ENCODE assay signal across 10 cellular contexts in the genomic region with DNA sequence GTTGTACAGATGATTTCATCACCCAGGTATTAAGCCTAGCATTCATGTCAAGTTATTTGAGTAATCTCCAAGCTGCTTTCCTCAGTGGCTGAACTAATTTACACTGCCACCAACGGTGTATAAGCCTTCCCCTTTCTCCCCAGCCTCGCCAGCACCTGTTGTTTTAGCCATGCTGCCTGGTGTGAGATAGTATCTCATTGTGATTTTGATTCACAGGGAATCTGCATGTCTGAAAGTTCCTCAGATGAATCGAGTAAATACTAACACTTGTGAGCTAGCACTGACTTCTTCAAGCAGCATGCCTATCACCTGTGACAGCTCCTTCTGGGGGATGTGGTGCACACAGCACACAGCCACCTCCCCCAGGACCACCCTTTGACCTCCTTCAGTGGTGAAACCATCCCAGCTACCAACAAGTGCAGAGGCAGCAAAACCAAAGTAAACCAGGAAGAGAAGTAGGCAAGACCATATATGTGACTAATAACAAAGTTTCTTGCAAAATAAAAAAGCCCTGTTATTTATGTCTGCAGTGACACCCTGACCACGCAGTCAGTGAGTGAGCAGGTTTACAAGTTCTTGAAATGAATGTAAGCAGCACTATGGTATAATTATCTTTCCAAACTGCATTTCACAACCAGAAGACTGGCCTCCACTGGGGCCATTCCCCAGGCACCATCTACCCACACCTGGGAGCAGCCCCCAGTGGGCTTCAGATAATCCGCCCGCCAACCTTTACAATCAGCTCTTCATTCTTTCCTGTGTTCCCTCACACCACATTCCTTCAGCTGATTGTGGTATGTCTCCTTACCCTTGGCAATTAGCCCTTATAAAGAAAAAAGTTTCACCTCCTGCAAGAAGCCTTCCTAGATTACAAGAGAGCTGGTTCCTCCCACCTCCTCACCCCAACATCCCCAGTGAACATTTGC.
DNase-seq lines count a peak whose midpoint lies in the region; ATAC-seq and TF ChIP-seq lines count a peak whose summit lies in the region.
"Had no signal": no experiment of that assay in that cellular context is flagged by ENCODE, and none has a peak within 500 bp of the region (broad histone marks: within the 10 kb centered on the region; RNA-seq: fewer than 3 reads in every experiment).

No MANE protein-coding gene starts in this region.

- H3K27ac ChIP-seq in coronary artery = no peak overlapping the region

- H3K4me3 ChIP-seq in AG09309 (ENCODE audit: control insufficient read depth, low read depth, low read length) (no peak overlapping the region), coronary artery (no peak overlapping the region)

- ATAC-seq in GM18868 (IDR thresholded peaks at IDR 0.05; ENCODE audit: unreplicated experiment) = peak; percentile 87

- DNase-seq in AG09309 (ENCODE audit: low read depth) = peak; percentile 62
- DNase-seq in OCI-M1 (lab: John Stamatoyannopoulos, UW) = peak; percentile 54
- peak; percentile 29 for DNase-seq in hepatic stellate cell (ENCODE audit: low spot score)
- DNase-seq in cortex of kidney (lab: John Stamatoyannopoulos, UW) = no peak
- DNase-seq in NCI-H2171 (lab: John Stamatoyannopoulos, UW) = no peak
- no peak for DNase-seq in DMS153 treated with DMSO at 0.1 percent for 48 hours (lab: John Stamatoyannopoulos, UW; ENCODE audit: unreplicated experiment)
- DNase-seq in coronary artery (ENCODE audit: low spot score) = no peak
- DNase-seq: activated CD4-positive, alpha-beta T cell treated with anti-CD3 and anti-CD28 coated beads, Interleukin-2, amount 50 U/mL, for 48 hours; NCI-H1930 had no signal

- no peak for TF ChIP-seq CTCF in AG09309 (IDR thresholded peaks at IDR 0.05; ENCODE audit: control insufficient read depth, insufficient read depth, low read depth, low read length, missing control alignments)
- no peak for TF ChIP-seq CTCF in coronary artery (IDR thresholded peaks at IDR 0.05)

Comparison
In these comparisons a context has a peak if more than half of its experiments do, and no peak if none do; other contexts are left out.
1. DNase-seq: peak in AG09309 (single experiment), OCI-M1 (single experiment) and hepatic stellate cell (single experiment); none in cortex of kidney (single experiment), NCI-H2171 (single experiment), DMS153 treated with DMSO at 0.1 percent for 48 hours (single experiment) and coronary artery (single experiment).